Comparison of ENCODE assay signal across 19 cellular contexts in the genomic region with DNA sequence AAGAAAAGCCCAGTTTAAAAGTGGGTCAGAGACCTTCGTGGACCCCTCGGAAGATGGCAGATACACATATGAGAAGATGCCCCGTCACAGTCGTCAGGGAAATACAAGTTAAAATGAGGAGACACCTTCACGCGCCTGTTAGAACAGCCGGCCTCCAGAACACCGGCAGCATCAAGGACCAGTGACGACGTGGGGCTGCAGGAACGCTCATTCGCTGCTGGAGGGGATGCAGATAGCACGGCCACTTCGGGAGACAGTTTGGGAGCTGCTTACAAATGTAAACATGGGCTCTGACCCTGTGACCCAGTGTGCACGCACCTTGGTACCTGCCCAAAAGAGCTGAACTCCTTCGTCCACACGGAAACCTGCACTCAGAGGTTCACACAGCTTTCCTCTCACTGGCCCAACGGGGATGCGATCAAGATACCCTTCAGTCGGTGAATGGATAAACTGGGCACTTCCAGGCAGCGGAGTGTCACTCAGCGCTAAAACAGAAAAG.
DNase-seq lines count a peak whose midpoint lies in the region; ATAC-seq, FAIRE-seq and TF ChIP-seq lines count a peak whose summit lies in the region.
"Had no signal": no experiment of that assay in that cellular context is flagged by ENCODE, and none has a peak within 500 bp of the region (broad histone marks: within the 10 kb centered on the region; RNA-seq: fewer than 3 reads in every experiment).

No MANE protein-coding gene starts in this region.

- BruUV-seq in HepG2 (replicated peaks; lab: Mats Ljungman, UMichigan): no TSS peak

- TF ChIP-seq EP300 in HepG2 (IDR thresholded peaks at IDR 0.05; ENCODE audit: low read depth in 2 of 2, low read length in 2 of 2) (no peak), HepG2 (CRISPR knock-in tag; IDR thresholded peaks at IDR 0.05; ENCODE audit: borderline replicate concordance) (no peak)

- peaks cover 16% of the 10 kb centered on the region for H3K9me3 Mint-ChIP-seq in nephron progenitor cell

- no peak for TF ChIP-seq RAD21 in HepG2 (CRISPR knock-in tag; IDR thresholded peaks at IDR 0.05)

- no peaks in the 10 kb centered on the region for H3K9me3 ChIP-seq in right lobe of liver
- H3K9me3 ChIP-seq in HepG2 (ENCODE audit: low read length): no peaks in the 10 kb centered on the region
- H3K9me3 ChIP-seq: Caco-2 had no signal

- H3K27me3 Mint-ChIP-seq in nephron progenitor cell (ENCODE audit: low read depth, poor library complexity): peaks cover 20% of the 10 kb centered on the region

- H3K36me3 ChIP-seq in right lobe of liver (no peaks in the 10 kb centered on the region), HepG2 (replicated peaks in 1 of 2; ENCODE audit: control insufficient read depth in 1 of 2, insufficient read depth in 2 of 2, low read length in 2 of 2) (no peaks in the 10 kb centered on the region)
- H3K36me3 ChIP-seq: MG63 had no signal

- H3K27ac ChIP-seq in right lobe of liver (no peak overlapping the region), HepG2 (ENCODE audit: extremely low read length, insufficient read depth, low read length) (no peak overlapping the region)
- H3K27ac ChIP-seq: RWPE1 had no signal

- TF ChIP-seq POLR2A in right lobe of liver (IDR thresholded peaks at IDR 0.05) (no peak), HepG2 (IDR thresholded peaks at IDR 0.05; ENCODE audit: insufficient read depth in 1 of 2, low read depth in 2 of 2, low read length in 2 of 2) (no peak)

- H2AFZ ChIP-seq in HepG2 (ENCODE audit: low read length): no peak overlapping the region

- peak overlapping the region; percentile 52 for H3K27ac Mint-ChIP-seq in nephron progenitor cell

- H3K4me2 ChIP-seq in HepG2 (ENCODE audit: low read depth, low read length): no peak overlapping the region

- in situ Hi-C loops in HepG2 (cut with HindIII; ENCODE audit: extremely low pct_ligation_motif_present, low pct_unique_long_range_greater_than_20kb): no loop called here

- intact Hi-C loops in right lobe of liver (cut with DNase I): no loop called here
- intact Hi-C loops in HepG2 (cut with micrococcal nuclease; ENCODE audit: unreplicated experiment): no loop called here
- intact Hi-C loops in left ventricle myocardium superior (cut with micrococcal nuclease): no loop called here

- WGBS in right lobe of liver (ENCODE audit: insufficient coverage, low coverage, low lambda C conversion rate, missing lambda C conversion rate): 63% methylated on average over 16 of the region's 22 CpGs
- WGBS in HepG2 (ENCODE audit: low lambda C conversion rate): 33% methylated on average over 12 of the region's 22 CpGs

- no peaks in the 10 kb centered on the region for H4K20me1 ChIP-seq in HepG2 (ENCODE audit: insufficient read depth, low read length)

- no peaks in the 10 kb centered on the region for H3K27me3 ChIP-seq in right lobe of liver
- peaks cover 13 to 69% of the 10 kb centered on the region in 2 experiments; a peak in 4 of 5 replicates for H3K27me3 ChIP-seq in HepG2 (ENCODE audit: control insufficient read depth in 1 of 2, insufficient read depth in 2 of 2, low read length in 2 of 2)

- H3K4me1 Mint-ChIP-seq in nephron progenitor cell: peaks cover 49% of the 10 kb centered on the region

- CTCF ChIA-PET in HepG2 (lab: Yijun Ruan, JAX; ENCODE audit: low intra/inter-chr PET ratio, low total read pairs): no interaction called here

- peaks cover 7% of the 10 kb centered on the region for H3K36me3 Mint-ChIP-seq in nephron progenitor cell (ENCODE audit: low read depth)

- FAIRE-seq in HepG2 (lab: Jason Lieb, UNC) (no peak), urothelium cell line (lab: Jason Lieb, UNC) (peak; percentile 63)
- FAIRE-seq: GM19239, H1 had no signal

- ATAC-seq in right lobe of liver: no peak
- ATAC-seq in HepG2: no peak
- ATAC-seq in left ventricle myocardium superior: no peak
- ATAC-seq in HG02884 (IDR thresholded peaks at IDR 0.05; ENCODE audit: unreplicated experiment): no peak
- ATAC-seq: PC-3 had no signal

- DNase-seq in right lobe of liver: peak; percentile 2 to 25 (median 13)
- no peak for DNase-seq in HepG2 (ENCODE audit: low spot score)
- peak; percentile 2 for DNase-seq in left ventricle myocardium superior
- DNase-seq in nephron progenitor cell: no peak
- no peak for DNase-seq in urothelium cell line (ENCODE audit: low spot score)
- no peak for DNase-seq in NCI-H187 (lab: John Stamatoyannopoulos, UW)
- DNase-seq in amygdala (lab: John Stamatoyannopoulos, UW): no peak
- DNase-seq: EL, Karpas-422, MG63, NCI-H1092 treated with DMSO at 0.1 percent for 48 hours, NCI-H510A treated with DMSO at 0.1 percent for 48 hours, NCI-H82, PC-3 had no signal

- no peak overlapping the region for H3K9ac ChIP-seq in HepG2 (ENCODE audit: insufficient read depth, low read depth, low read length)

- H3K4me3 Mint-ChIP-seq in nephron progenitor cell: no peak overlapping the region

- POLR2A ChIA-PET in HepG2 (lab: Yijun Ruan, JAX): no interaction called here

- TF ChIP-seq CTCF in right lobe of liver (IDR thresholded peaks at IDR 0.05) (no peak), HepG2 (CRISPR knock-in tag; IDR thresholded peaks at IDR 0.05) (no peak), nephron progenitor cell (IDR thresholded peaks at IDR 0.05) (no peak)

- no peaks in the 10 kb centered on the region for H3K4me1 ChIP-seq in right lobe of liver
- 0 out of 2 replicates have a peak, but pooled peaks cover under 1% of the 10 kb centered on the region for H3K4me1 ChIP-seq in HepG2 (ENCODE audit: insufficient read depth, low read length)
- H3K4me1 ChIP-seq: Caco-2 had no signal

- no peaks in the 10 kb centered on the region for H3K79me2 ChIP-seq in HepG2 (ENCODE audit: insufficient read depth, low read length)

- H3K4me3 ChIP-seq in right lobe of liver (no peak overlapping the region), HepG2 (replicated peaks in 1 of 3; ENCODE audit: insufficient read depth in 1 of 3, low read depth in 2 of 3, low read length in 3 of 3) (no peak overlapping the region)
- H3K4me3 ChIP-seq: MG63 had no signal

TF ChIP-seq in HepG2, 621 proteins besides CTCF, POLR2A, EP300 and RAD21 (continues in another document):
- no peak for TF ChIP-seq ZNF740 (CRISPR knock-in tag; IDR thresholded peaks at IDR 0.05)
- TF ChIP-seq EED (CRISPR knock-in tag; IDR thresholded peaks at IDR 0.05): no peak
- TF ChIP-seq TAF1 (CRISPR knock-in tag; IDR thresholded peaks at IDR 0.05): no peak
- TF ChIP-seq ISL2 (CRISPR knock-in tag; IDR thresholded peaks at IDR 0.05): no peak
- TF ChIP-seq ZNF629 (CRISPR knock-in tag; conservative IDR thresholded peaks at IDR 0.05): no peak
- TF ChIP-seq ZNF136 (CRISPR knock-in tag; IDR thresholded peaks at IDR 0.05; ENCODE audit: low read depth): no peak
- no peak for TF ChIP-seq IRF9 (CRISPR knock-in tag; IDR thresholded peaks at IDR 0.05; ENCODE audit: borderline replicate concordance)
- no peak for TF ChIP-seq HOXA5 (CRISPR knock-in tag; IDR thresholded peaks at IDR 0.05)
- TF ChIP-seq ZNF281 (CRISPR knock-in tag; IDR thresholded peaks at IDR 0.05; ENCODE audit: borderline replicate concordance): no peak
- no peak for TF ChIP-seq ZNF562 (CRISPR knock-in tag; IDR thresholded peaks at IDR 0.05; ENCODE audit: borderline replicate concordance)
- TF ChIP-seq ZNF501 (CRISPR knock-in tag; IDR thresholded peaks at IDR 0.05): no peak
- no peak for TF ChIP-seq ZNF124 (CRISPR knock-in tag; IDR thresholded peaks at IDR 0.05)
- no peak for TF ChIP-seq GRHL1 (CRISPR knock-in tag; conservative IDR thresholded peaks at IDR 0.05)

Comparison
In these comparisons a context has a peak if more than half of its experiments do, and no peak if none do; other contexts are left out.
1. DNase-seq: peak in right lobe of liver (3 of 3) and left ventricle myocardium superior (single experiment); none in HepG2 (single experiment), nephron progenitor cell (single experiment), urothelium cell line (single experiment), NCI-H187 (0 of 2) and amygdala (0 of 56).